18 cellular contexts compared by ENCODE assay signal in genomic region chr1:201730611-201731010, GRCh38.
A peak's percentile ranks its signal among the peaks of the same experiment; 100 is the strongest.
DNase-seq lines count a peak whose midpoint lies in the region; ATAC-seq and TF ChIP-seq lines count a peak whose summit lies in the region.
"Had no signal": no experiment of that assay in that cellular context is flagged by ENCODE, and none has a peak within 500 bp of the region (broad histone marks: within the 10 kb centered on the region; RNA-seq: fewer than 3 reads in every experiment).

No MANE protein-coding gene starts in this region.

- H3K9me3 Mint-ChIP-seq in glutamatergic neuron (ENCODE audit: unreplicated experiment) (peaks cover 30% of the 10 kb centered on the region), nephron progenitor cell (no peaks in the 10 kb centered on the region), type B pancreatic cell (no peaks in the 10 kb centered on the region)

- peak; percentile 13 for ATAC-seq in Right ventricle myocardium inferior
- ATAC-seq in left cardiac atrium, result no peak
- ATAC-seq in HG03095 (IDR thresholded peaks at IDR 0.05; ENCODE audit: unreplicated experiment), result no peak
- ATAC-seq in HG02981 (IDR thresholded peaks at IDR 0.05; ENCODE audit: unreplicated experiment), result no peak
- ATAC-seq: stimulated activated naive CD8-positive, alpha-beta T cell treated with anti-CD3 and anti-CD28 coated beads, Interleukin-15, Interleukin-2, amounts not matched to agents 100 U/mL and 50 U/mL, for 24 hours had no signal

- intact Hi-C loops in Right ventricle myocardium inferior (cut with DNase I), result no loop called here
- intact Hi-C loops in left cardiac atrium (cut with DNase I), result no loop called here

- TF ChIP-seq CTCF in glutamatergic neuron (IDR thresholded peaks at IDR 0.05; ENCODE audit: partially characterized antibody, unreplicated experiment) (no peak), nephron progenitor cell (IDR thresholded peaks at IDR 0.05) (no peak), type B pancreatic cell (conservative IDR thresholded peaks at IDR 0.05) (no peak), foreskin fibroblast (IDR thresholded peaks at IDR 0.05; ENCODE audit: low read depth, low read length) (no peak)

- no peak overlapping the region for H3K4me3 ChIP-seq in foreskin fibroblast (ENCODE audit: low read depth in 1 of 2, low read length in 2 of 2)

- H3K27me3 Mint-ChIP-seq in glutamatergic neuron (ENCODE audit: unreplicated experiment), result peaks cover 14% of the 10 kb centered on the region
- peaks cover 8% of the 10 kb centered on the region for H3K27me3 Mint-ChIP-seq in nephron progenitor cell (ENCODE audit: low read depth, poor library complexity)
- no peaks in the 10 kb centered on the region for H3K27me3 Mint-ChIP-seq in type B pancreatic cell

- H3K4me3 Mint-ChIP-seq in glutamatergic neuron (ENCODE audit: unreplicated experiment) (peak overlapping the region; percentile 7), nephron progenitor cell (peak overlapping the region; percentile 26), type B pancreatic cell (peak overlapping the region; percentile 1)

- peaks cover 32% of the 10 kb centered on the region for H3K4me1 Mint-ChIP-seq in glutamatergic neuron (ENCODE audit: low read depth, unreplicated experiment)
- peaks cover 53% of the 10 kb centered on the region for H3K4me1 Mint-ChIP-seq in nephron progenitor cell
- H3K4me1 Mint-ChIP-seq in type B pancreatic cell (ENCODE audit: unreplicated experiment), result peaks cover 50% of the 10 kb centered on the region

- H3K36me3 Mint-ChIP-seq in glutamatergic neuron (ENCODE audit: unreplicated experiment) (peaks cover 13% of the 10 kb centered on the region), nephron progenitor cell (ENCODE audit: low read depth) (no peaks in the 10 kb centered on the region), type B pancreatic cell (peaks cover 10% of the 10 kb centered on the region)

- no peak for DNase-seq in Right ventricle myocardium inferior (ENCODE audit: missing footprints)
- no peak for DNase-seq in left cardiac atrium
- no peak for DNase-seq in glutamatergic neuron
- no peak for DNase-seq in nephron progenitor cell
- no peak for DNase-seq in type B pancreatic cell (ENCODE audit: extremely low spot score, unreplicated experiment)
- no peak for DNase-seq in foreskin fibroblast
- DNase-seq: activated CD4-positive, alpha-beta T cell treated with anti-CD3 and anti-CD28 coated beads, Interleukin-2, amount 50 U/mL, for 1 hour; activated CD8-positive, alpha-beta memory T cell treated with anti-CD3 and anti-CD28 coated beads, Interleukin-2, amount 50 U/mL, for 4 hours; activated effector memory CD4-positive, alpha-beta T cell treated with anti-CD3 and anti-CD28 coated beads, Interleukin-2, amount 50 U/mL, for 16 hours; kidney glomerular epithelial cell; NCI-H1092 treated with DMSO at 0.1 percent for 48 hours; NCI-H2107; NCI-H510A; stimulated activated CD4-positive, alpha-beta T cell treated with anti-CD3 and anti-CD28 coated beads, Interleukin-2, amount 100 ng/mL, for 24 hours; stimulated activated naive CD8-positive, alpha-beta T cell treated with anti-CD3 and anti-CD28 coated beads, Interleukin-15, Interleukin-2, amounts not matched to agents 100 U/mL and 50 U/mL, for 24 hours; trophoblast cell had no signal

- H3K27ac Mint-ChIP-seq in glutamatergic neuron (ENCODE audit: unreplicated experiment) (peak overlapping the region; percentile 94), nephron progenitor cell (peak overlapping the region; percentile 60), type B pancreatic cell (peak overlapping the region; percentile 0)

Comparison
In these comparisons a context has a peak if more than half of its experiments do, and no peak if none do; other contexts are left out.
1. H3K27ac Mint-ChIP-seq: peak in every context shown above with its lines; median percentile 94 in glutamatergic neuron; 60 in nephron progenitor cell; 0 in type B pancreatic cell.